In the genomic region with DNA sequence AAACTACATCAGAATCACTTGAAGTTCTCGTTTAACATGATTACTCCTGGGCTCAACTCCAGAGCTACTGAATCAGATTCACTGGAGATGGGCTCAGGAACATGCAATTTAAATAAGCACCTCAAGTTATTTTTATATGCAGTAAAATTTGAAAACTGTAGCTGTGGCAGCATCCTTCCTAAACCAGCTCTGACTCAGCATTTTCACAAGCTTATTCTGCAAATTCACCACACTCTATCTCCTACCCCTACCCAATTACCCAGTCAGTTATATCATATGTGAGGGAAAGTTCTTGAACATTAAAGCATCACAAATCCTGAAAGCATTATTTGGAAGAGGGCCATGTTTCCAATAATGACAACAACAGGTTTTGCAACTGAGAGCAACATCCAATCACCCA, we compare ENCODE assay signal across 30 cellular contexts. TPM values are rescaled to one million over a fixed set of nuclear protein-coding genes. Genes with fewer than 3 reads are reported as not detected.
"Had no signal": no experiment of that assay in that cellular context is flagged by ENCODE, and none has a peak within 500 bp of the region (broad histone marks: within the 10 kb centered on the region; RNA-seq: fewer than 3 reads in every experiment).

No MANE protein-coding gene starts in this region.

- H3K27me3 ChIP-seq: Peyer's patch, SJCRH30 had no signal

- DNase-seq: activated CD4-positive, alpha-beta memory T cell treated with anti-CD3 and anti-CD28 coated beads, Interleukin-2, amount 10 ng/mL, durations not matched to agents 7 days and 5 days; activated CD4-positive, alpha-beta T cell treated with anti-CD3 and anti-CD28 coated beads for 36 hours; activated CD4-positive, alpha-beta T cell treated with anti-CD3 and anti-CD28 coated beads, Interleukin-2, amount 50 U/mL, for 1 hour; activated CD4-positive, CD25-positive, alpha-beta regulatory T cell; activated gamma-delta T cell; activated naive CD4-positive, alpha-beta T cell treated with anti-CD3 and anti-CD28 coated beads, Interleukin-2, amount 10 ng/mL, durations not matched to agents 7 days and 5 days; activated naive CD8-positive, alpha-beta T cell treated with anti-CD3 and anti-CD28 coated beads for 36 hours; activated T-cell treated with anti-CD3 and anti-CD28 coated beads for 4 hours; activated T-cell treated with anti-CD3 and anti-CD28 coated beads, Interleukin-2, amount 50 U/mL, for 48 hours; cerebellar nuclear complex; NCI-H1092; NCI-H1417; NCI-H1694; NCI-H2029; NCI-H446 treated with DMSO at 0.1 percent for 48 hours; NCI-H524 treated with DMSO at 0.1 percent for 48 hours; NCI-H748 treated with DMSO at 0.1 percent for 48 hours; Peyer's patch; Right ventricle myocardium superior; SJCRH30; SK-N-SH; T-helper 1 cell had no signal

- H3K9ac ChIP-seq: SK-N-SH had no signal

- H3K36me3 ChIP-seq: Peyer's patch, SJCRH30 had no signal

- H3K4me2 ChIP-seq: SK-N-SH had no signal

- ATAC-seq: activated CD4-positive, alpha-beta T cell treated with anti-CD3 and anti-CD28 coated beads for 36 hours; activated T-helper 17 cell treated with anti-CD3 and anti-CD28 coated beads, Interleukin-2, amount 50 U/mL, for 72 hours had no signal

- H3K27ac ChIP-seq: Peyer's patch, RWPE1, SJCRH30, VCaP had no signal

- H3K4me3 ChIP-seq: Peyer's patch, SJCRH30 had no signal

- H3K9me3 ChIP-seq: Peyer's patch, SJCRH30, SK-N-SH had no signal

- FAIRE-seq: colon had no signal

- H3K4me1 ChIP-seq: Peyer's patch, SJCRH30 had no signal

RNA-seq across cellular contexts. Expression of a gene that starts 24.2 kb away (rescaled TPM):
- total RNA-seq: activated CD4-positive, alpha-beta memory T cell treated with anti-CD3 and anti-CD28 coated beads, Interleukin-2, amount 10 ng/mL, durations not matched to agents 7 days and 5 days; activated CD4-positive, alpha-beta T cell treated with anti-CD3 and anti-CD28 coated beads for 36 hours; activated CD8-positive, alpha-beta memory T cell treated with anti-CD3 and anti-CD28 coated beads for 36 hours; activated T-helper 17 cell treated with anti-CD3 and anti-CD28 coated beads, Interleukin-2, amount 50 U/mL, for 72 hours; LHCN-M2; M059J; Right ventricle myocardium superior; SJCRH30; T-helper 2 cell treated with Interferon-gamma antibody and Interleukin-4, amounts not matched to agents 100 ng/mL and 5 ng/mL, for 36 hours had no signal
- polyA plus RNA-seq: SK-N-SH had no signal

RNA-seq across cellular contexts. Expression of a gene that starts 25.1 kb away (rescaled TPM):
- total RNA-seq: activated CD4-positive, alpha-beta memory T cell treated with anti-CD3 and anti-CD28 coated beads, Interleukin-2, amount 10 ng/mL, durations not matched to agents 7 days and 5 days; activated CD4-positive, alpha-beta T cell treated with anti-CD3 and anti-CD28 coated beads for 36 hours; activated CD8-positive, alpha-beta memory T cell treated with anti-CD3 and anti-CD28 coated beads for 36 hours; activated naive CD8-positive, alpha-beta T cell treated with anti-CD3 and anti-CD28 coated beads for 36 hours; activated T-helper 17 cell treated with anti-CD3 and anti-CD28 coated beads, Interleukin-2, amount 50 U/mL, for 72 hours; M059J; T-helper 2 cell treated with Interferon-gamma antibody and Interleukin-4, amounts not matched to agents 100 ng/mL and 5 ng/mL, for 36 hours had no signal
